24 cellular contexts compared by ENCODE assay signal in genomic region chr6:142825760-142826159, GRCh38.
DNase-seq lines count a peak whose midpoint lies in the region; ATAC-seq, FAIRE-seq and TF ChIP-seq lines count a peak whose summit lies in the region.
"Had no signal": no experiment of that assay in that cellular context is flagged by ENCODE, and none has a peak within 500 bp of the region (broad histone marks: within the 10 kb centered on the region; RNA-seq: fewer than 3 reads in every experiment).

No MANE protein-coding gene starts in this region.

- H3K36me3 ChIP-seq in kidney (ENCODE audit: control insufficient read depth in 1 of 2, insufficient read depth in 2 of 2, low read length in 2 of 2) = no peaks in the 10 kb centered on the region
- H3K36me3 ChIP-seq: BE2C had no signal

- H3K27ac ChIP-seq in kidney (ENCODE audit: low read depth in 2 of 2, low read length in 2 of 2) = no peak overlapping the region
- H3K27ac ChIP-seq: 22Rv1; A549; BLaER1 treated with 17β-estradiol and CSF1 and Interleukin-3, amounts not matched to agents 10 nM and 100 nM had no signal

- H3K4me3 Mint-ChIP-seq in progenitor cell of endocrine pancreas (ENCODE audit: low read depth) = no peak overlapping the region
- H3K4me3 Mint-ChIP-seq: CD14-positive monocyte; CD8-positive, alpha-beta T cell; GM23338; H9 had no signal

- intact Hi-C loops in kidney (cut with DNase I) = no loop called here

- FAIRE-seq in A204.1 (lab: Jason Lieb, UNC) (peak; percentile 65), G401.6 (lab: Jason Lieb, UNC) (peak; percentile 63), colon (lab: Jason Lieb, UNC) (peak; percentile 68), kidney (lab: Jason Lieb, UNC) (peak; percentile 80)
- FAIRE-seq: A549, GM12892, GM19239 had no signal

- H3K9ac ChIP-seq in kidney (ENCODE audit: low read length in 2 of 2) = no peak overlapping the region
- H3K9ac ChIP-seq: BLaER1 treated with 17β-estradiol and CSF1 and Interleukin-3, amounts not matched to agents 10 nM and 100 nM had no signal

- peaks cover 3% of the 10 kb centered on the region for H3K36me3 Mint-ChIP-seq in progenitor cell of endocrine pancreas (ENCODE audit: insufficient read depth)

- peaks cover 4 to 16% of the 10 kb centered on the region in 2 donors for H3K4me1 ChIP-seq in kidney (ENCODE audit: control insufficient read depth in 1 of 2, insufficient read depth in 1 of 2, low read depth in 1 of 2, low read length in 2 of 2)
- H3K4me1 ChIP-seq: Caco-2 had no signal

- no peak for DNase-seq in kidney
- DNase-seq in progenitor cell of endocrine pancreas (ENCODE audit: low spot score, unreplicated experiment) = no peak
- DNase-seq in activated CD8-positive, alpha-beta memory T cell treated with anti-CD3 and anti-CD28 coated beads, Interleukin-2, amount 50 U/mL, for 4 hours = no peak
- DNase-seq: ACHN; AML-193; BE2C; Caco-2; CD8-positive, alpha-beta T cell; DMS 273 treated with DMSO at 0.1 percent for 48 hours; DMS79 treated with DMSO at 0.1 percent for 48 hours; H9 had no signal

- H3K27me3 Mint-ChIP-seq in progenitor cell of endocrine pancreas = no peaks in the 10 kb centered on the region

- no peak overlapping the region for H3K4me3 ChIP-seq in kidney (ENCODE audit: low read length in 2 of 2)
- H3K4me3 ChIP-seq: A549; BLaER1 treated with 17β-estradiol and CSF1 and Interleukin-3, amounts not matched to agents 10 nM and 100 nM; GM23338 had no signal

- H3K9me3 Mint-ChIP-seq in progenitor cell of endocrine pancreas (ENCODE audit: low read depth) = no peaks in the 10 kb centered on the region
- H3K9me3 Mint-ChIP-seq: CD8-positive, alpha-beta T cell; GM23338; H9 had no signal

- no peaks in the 10 kb centered on the region for H3K9me3 ChIP-seq in kidney (ENCODE audit: control insufficient read depth in 1 of 2, low read length in 2 of 2)
- H3K9me3 ChIP-seq: A549, BE2C, Caco-2 had no signal

- TF ChIP-seq CTCF in kidney (IDR thresholded peaks at IDR 0.05; ENCODE audit: borderline replicate concordance, extremely low read depth, insufficient read depth) (no peak), progenitor cell of endocrine pancreas (IDR thresholded peaks at IDR 0.05; ENCODE audit: unreplicated experiment) (no peak)

- ATAC-seq in GM18868 (IDR thresholded peaks at IDR 0.05; ENCODE audit: unreplicated experiment) = no peak
- ATAC-seq in HG02970 (IDR thresholded peaks at IDR 0.05; ENCODE audit: low FRiP score, unreplicated experiment) = no peak
- ATAC-seq: A549; CD8-positive, alpha-beta T cell; GM23338; HCT116 had no signal

- no peak overlapping the region for H3K27ac Mint-ChIP-seq in progenitor cell of endocrine pancreas
- H3K27ac Mint-ChIP-seq: CD14-positive monocyte, GM23338, H9 had no signal

- peaks cover 7% of the 10 kb centered on the region for H3K4me1 Mint-ChIP-seq in progenitor cell of endocrine pancreas (ENCODE audit: low read depth)
